In the genomic region with DNA sequence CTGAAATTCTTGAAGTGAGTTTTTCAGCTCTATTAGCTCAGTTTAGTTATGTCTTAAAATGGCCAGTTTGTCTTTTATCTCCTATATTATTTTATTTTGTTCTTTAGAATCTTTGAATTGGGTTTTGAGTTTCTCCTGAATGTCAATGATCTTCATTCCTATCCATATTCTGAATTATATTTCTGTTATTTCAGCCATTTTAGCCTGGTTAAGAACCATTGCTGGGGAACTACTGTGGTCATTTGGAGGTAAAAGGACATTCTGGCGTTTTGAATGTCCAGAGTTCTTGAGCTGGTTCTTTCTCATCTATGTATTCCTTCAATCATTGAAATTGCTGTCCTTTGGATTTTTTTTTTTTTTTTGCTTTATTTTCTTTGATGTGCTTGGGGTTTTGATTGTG, we compare ENCODE assay signal across 8 cellular contexts.
"Had no signal": no experiment of that assay in that cellular context is flagged by ENCODE, and none has a peak within 500 bp of the region (broad histone marks: within the 10 kb centered on the region; RNA-seq: fewer than 3 reads in every experiment).

No MANE protein-coding gene starts in this region.

- ATAC-seq: GM12878 had no signal

- DNase-seq: GDM1, GF-D8 had no signal

- H3K4me3 ChIP-seq: GM12878 had no signal

- FAIRE-seq: G401.6, GM12891, GM12892, GM18507, GM19239 had no signal
